Comparison of ENCODE assay signal across 8 cellular contexts in the genomic region with DNA sequence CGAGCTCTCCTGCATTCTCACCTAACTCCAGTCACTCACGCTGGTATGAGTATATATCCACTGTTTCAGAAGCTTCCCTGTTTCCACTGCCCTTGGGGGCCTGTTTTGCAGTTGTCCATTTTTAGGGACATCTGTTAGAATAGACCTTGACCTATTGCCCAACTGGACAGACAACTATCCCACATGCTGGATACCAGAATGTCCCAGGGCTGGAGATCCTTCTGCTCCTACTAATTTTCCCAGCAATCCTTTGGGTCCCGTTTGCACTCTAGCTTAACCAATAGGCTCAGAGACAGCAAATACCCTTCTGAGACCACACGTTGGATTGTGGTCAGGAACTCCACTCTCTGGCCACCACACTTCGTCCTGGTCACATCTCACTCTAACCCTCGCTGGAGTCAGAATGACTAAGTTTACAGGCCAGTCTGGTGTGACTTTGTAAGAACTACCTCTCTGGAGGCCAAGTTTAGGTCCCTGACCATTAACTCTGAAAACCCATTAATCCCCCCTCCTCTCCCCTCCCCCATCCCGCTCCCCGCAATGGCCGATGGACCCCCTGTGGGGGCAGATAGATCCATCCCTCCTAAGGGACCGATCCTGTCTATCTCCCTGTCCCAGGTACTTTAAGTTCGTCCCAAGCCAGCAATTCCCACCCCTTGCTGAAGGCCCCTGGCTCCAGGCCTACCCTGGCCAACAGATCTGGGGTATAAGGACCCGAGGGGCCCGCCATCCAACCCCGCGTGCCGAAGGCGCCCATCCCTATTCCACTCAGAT. TPM values are rescaled to one million over a fixed set of nuclear protein-coding genes. Genes with fewer than 3 reads are reported as not detected.
DNase-seq lines count a peak whose midpoint lies in the region; ATAC-seq and TF ChIP-seq lines count a peak whose summit lies in the region.

No MANE protein-coding gene starts in this region.

- H3F3A ChIP-seq in PC-9 (ENCODE audit: insufficient read depth, low read depth): peaks cover 21% of the 10 kb centered on the region; the same call in 1 of the 2 replicates

- H3K27ac ChIP-seq in PC-9: no peak overlapping the region
- H3K27ac ChIP-seq in duodenal mucosa (ENCODE audit: low read depth, low read length): peak overlapping the region; percentile 8
- H3K27ac ChIP-seq in muscle layer of duodenum (ENCODE audit: low read length): peak overlapping the region; percentile 78

- peak; percentile 57 for DNase-seq in NCI-H146 (lab: John Stamatoyannopoulos, UW)
- no peak for DNase-seq in NCI-H146 treated with DMSO at 0.1 percent for 48 hours (lab: John Stamatoyannopoulos, UW; ENCODE audit: unreplicated experiment)
- no peak for DNase-seq in PC-9
- no peak for DNase-seq in NCI-H510A (lab: John Stamatoyannopoulos, UW)

- H3K9me3 ChIP-seq in PC-9 (ENCODE audit: insufficient read depth, low read depth) (no peaks in the 10 kb centered on the region), duodenal mucosa (ENCODE audit: control insufficient read depth in 1 of 2, low read length in 2 of 2) (no peaks in the 10 kb centered on the region), muscle layer of duodenum (ENCODE audit: control insufficient read depth in 1 of 2, low read length in 2 of 2) (no peaks in the 10 kb centered on the region)

- no peak overlapping the region for H2AFZ ChIP-seq in PC-9

- no peaks in the 10 kb centered on the region for H4K20me1 ChIP-seq in PC-9 (ENCODE audit: insufficient read depth)

- H3K36me3 ChIP-seq in PC-9 (ENCODE audit: low read depth): no peaks in the 10 kb centered on the region
- H3K36me3 ChIP-seq in duodenal mucosa (ENCODE audit: control insufficient read depth in 1 of 2, insufficient read depth in 2 of 2, low read length in 2 of 2): no peaks in the 10 kb centered on the region
- H3K36me3 ChIP-seq in muscle layer of duodenum (ENCODE audit: control insufficient read depth in 1 of 2, insufficient read depth in 2 of 2, low read length in 2 of 2): no peaks in the 10 kb centered on the region

- ATAC-seq in GM21619 (IDR thresholded peaks at IDR 0.05; ENCODE audit: unreplicated experiment) (no peak), HG02885 (IDR thresholded peaks at IDR 0.05; ENCODE audit: poor library complexity, unreplicated experiment) (no peak)

- intact Hi-C loops in PC-9 (cut with micrococcal nuclease; ENCODE audit: unreplicated experiment): loop anchor here (5.0 to 10.0 kb wide), 3 partner anchors 37 to 342 kb away; a partner anchor contains a TSS

- peak overlapping the region; percentile 90 for H3K4me3 ChIP-seq in PC-9
- peak overlapping the region; percentile 87 to 92 for H3K4me3 ChIP-seq in duodenal mucosa (ENCODE audit: low read depth in 1 of 2, low read length in 2 of 2)
- peak overlapping the region; percentile 72 to 95 for H3K4me3 ChIP-seq in muscle layer of duodenum (ENCODE audit: low read depth in 1 of 2, low read length in 2 of 2)

- H3K27me3 ChIP-seq in PC-9 (ENCODE audit: insufficient read depth, low read depth): no peaks in the 10 kb centered on the region
- H3K27me3 ChIP-seq in duodenal mucosa (ENCODE audit: control insufficient read depth in 1 of 2, insufficient read depth in 2 of 2, low read length in 2 of 2): no peaks in the 10 kb centered on the region
- H3K27me3 ChIP-seq in muscle layer of duodenum (ENCODE audit: low read depth, low read length): no peaks in the 10 kb centered on the region

- TF ChIP-seq CTCF in PC-9 (conservative IDR thresholded peaks at IDR 0.05): no peak

- BruUV-seq in PC-9 (replicated peaks; lab: Mats Ljungman, UMichigan): no TSS peak

- no peaks in the 10 kb centered on the region for H3K9me2 ChIP-seq in PC-9 (ENCODE audit: insufficient read depth)

- H3K9ac ChIP-seq in duodenal mucosa (ENCODE audit: low read depth in 1 of 2, low read length in 2 of 2): peak overlapping the region; percentile 80 to 91

- H3K4me1 ChIP-seq in PC-9 (replicated peaks; ENCODE audit: insufficient read depth) (peaks cover 20% of the 10 kb centered on the region), duodenal mucosa (ENCODE audit: control insufficient read depth in 1 of 2, insufficient read depth in 2 of 2, low read length in 2 of 2) (peaks cover 31 to 36% of the 10 kb centered on the region in 2 donors), muscle layer of duodenum (ENCODE audit: control insufficient read depth in 1 of 2, insufficient read depth in 2 of 2, low read length in 2 of 2) (peaks cover 8 to 24% of the 10 kb centered on the region in 2 donors)

- peak overlapping the region; percentile 97 for H3K4me2 ChIP-seq in PC-9

- no peaks in the 10 kb centered on the region; the same call in 1 of the 2 replicates for H3K79me2 ChIP-seq in PC-9 (ENCODE audit: low read depth)

- CTCF ChIA-PET in PC-9 (lab: Charles Lee): no interaction called here

- POLR2A ChIA-PET in PC-9 (lab: Charles Lee; ENCODE audit: unreplicated experiment): interaction anchor here (0.7 kb wide), 1 partner anchor 287 kb away, joined by 3 read pairs; no protein-coding TSS in a partner anchor

RNA-seq across cellular contexts. Expression of a gene that starts 35.5 kb away (rescaled TPM):
- 60.9 and 62.7 TPM in 2 replicates for total RNA-seq in PC-9 (2021)
